Comparison of ENCODE assay signal across 1 cellular context in the genomic region with DNA sequence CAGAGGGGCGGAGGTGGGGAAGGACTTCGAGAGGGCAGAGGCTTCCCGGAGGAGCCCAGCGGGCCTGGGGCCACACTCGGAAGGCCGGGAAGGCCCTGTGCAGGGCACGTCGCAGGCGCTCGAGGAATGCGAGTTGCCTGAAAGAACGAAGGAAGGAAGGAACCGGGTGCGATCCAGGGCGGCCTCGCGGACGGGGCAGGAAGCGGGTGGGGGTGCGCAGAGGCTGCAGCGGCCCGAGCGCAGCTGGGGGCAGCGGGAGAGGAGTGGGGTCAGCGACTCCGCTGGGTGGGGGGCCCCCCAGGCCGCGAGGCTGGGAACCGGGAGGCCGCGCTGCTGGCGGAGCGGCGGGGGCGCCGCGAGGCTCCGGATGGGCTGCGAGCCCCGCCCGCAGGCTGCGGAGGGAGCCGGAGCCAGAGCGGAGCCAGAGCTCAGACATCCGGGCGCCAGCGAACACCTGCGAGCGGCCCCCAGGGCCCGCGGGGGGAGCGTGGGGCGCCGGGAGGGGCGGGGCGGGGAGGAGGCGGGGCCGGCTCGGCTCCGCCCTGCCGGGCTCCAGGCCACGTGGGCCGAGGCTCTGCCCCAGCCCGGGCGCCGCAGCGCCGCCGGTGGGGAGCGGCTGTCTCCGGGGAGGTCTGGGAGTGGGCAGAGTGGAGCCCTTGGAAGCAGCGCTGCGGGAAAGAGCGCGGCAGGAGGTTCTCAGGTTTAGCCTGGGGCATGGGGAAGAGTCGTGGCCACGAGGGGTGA.
TF ChIP-seq lines count a peak whose summit lies in the region.

No MANE protein-coding gene starts in this region.

TF ChIP-seq in HepG2, 621 proteins besides CTCF, POLR2A, EP300 and RAD21 (continued from another document and continues in another):
- TF ChIP-seq ZNF546 (CRISPR knock-in tag; conservative IDR thresholded peaks at IDR 0.05), result 0 out of 2 replicates have a peak, but pooled peaks have one; percentile 29
- TF ChIP-seq, protein P1, sequence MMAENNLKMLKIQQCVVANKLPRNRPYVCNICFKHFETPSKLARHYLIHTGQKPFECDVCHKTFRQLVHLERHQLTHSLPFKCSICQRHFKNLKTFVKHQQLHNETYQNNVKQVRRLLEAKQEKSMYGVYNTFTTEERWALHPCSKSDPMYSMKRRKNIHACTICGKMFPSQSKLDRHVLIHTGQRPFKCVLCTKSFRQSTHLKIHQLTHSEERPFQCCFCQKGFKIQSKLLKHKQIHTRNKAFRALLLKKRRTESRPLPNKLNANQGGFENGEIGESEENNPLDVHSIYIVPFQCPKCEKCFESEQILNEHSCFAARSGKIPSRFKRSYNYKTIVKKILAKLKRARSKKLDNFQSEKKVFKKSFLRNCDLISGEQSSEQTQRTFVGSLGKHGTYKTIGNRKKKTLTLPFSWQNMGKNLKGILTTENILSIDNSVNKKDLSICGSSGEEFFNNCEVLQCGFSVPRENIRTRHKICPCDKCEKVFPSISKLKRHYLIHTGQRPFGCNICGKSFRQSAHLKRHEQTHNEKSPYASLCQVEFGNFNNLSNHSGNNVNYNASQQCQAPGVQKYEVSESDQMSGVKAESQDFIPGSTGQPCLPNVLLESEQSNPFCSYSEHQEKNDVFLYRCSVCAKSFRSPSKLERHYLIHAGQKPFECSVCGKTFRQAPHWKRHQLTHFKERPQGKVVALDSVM (CRISPR knock-in tag; IDR thresholded peaks at IDR 0.05), result 0 out of 2 replicates have a peak, but pooled peaks have one; percentile 12
- no peak for TF ChIP-seq HDAC6 (IDR thresholded peaks at IDR 0.05; ENCODE audit: low read depth, low read length)
- TF ChIP-seq ZSCAN20 (CRISPR knock-in tag; IDR thresholded peaks at IDR 0.05; ENCODE audit: borderline replicate concordance), result no peak; the same call in 1 of the 2 replicates
- no peak for TF ChIP-seq TBP (CRISPR knock-in tag; IDR thresholded peaks at IDR 0.05)
- TF ChIP-seq TGIF2 (CRISPR knock-in tag; IDR thresholded peaks at IDR 0.05), result no peak; the same call in 1 of the 2 replicates
- TF ChIP-seq GTF3A (CRISPR knock-in tag; conservative IDR thresholded peaks at IDR 0.05), result 0 out of 2 replicates have a peak, but pooled peaks have one; percentile 3
- TF ChIP-seq CBX5 (CRISPR knock-in tag; IDR thresholded peaks at IDR 0.05; ENCODE audit: borderline replicate concordance), result no peak
- TF ChIP-seq TCF7L2 (IDR thresholded peaks at IDR 0.05; ENCODE audit: low read depth, low read length), result no peak
- TF ChIP-seq POGZ (CRISPR knock-in tag; IDR thresholded peaks at IDR 0.05), result no peak
- TF ChIP-seq NFE2L1 (CRISPR knock-in tag; IDR thresholded peaks at IDR 0.05; ENCODE audit: borderline replicate concordance), result no peak
- TF ChIP-seq NRL (CRISPR knock-in tag; IDR thresholded peaks at IDR 0.05; ENCODE audit: borderline replicate concordance), result 0 out of 2 replicates have a peak, but pooled peaks have one; percentile 52
- no peak for TF ChIP-seq DR1 (CRISPR knock-in tag; IDR thresholded peaks at IDR 0.05)
- TF ChIP-seq, protein P2, sequence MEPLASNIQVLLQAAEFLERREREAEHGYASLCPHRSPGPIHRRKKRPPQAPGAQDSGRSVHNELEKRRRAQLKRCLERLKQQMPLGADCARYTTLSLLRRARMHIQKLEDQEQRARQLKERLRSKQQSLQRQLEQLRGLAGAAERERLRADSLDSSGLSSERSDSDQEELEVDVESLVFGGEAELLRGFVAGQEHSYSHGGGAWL (CRISPR knock-in tag; IDR thresholded peaks at IDR 0.05), result no peak
- TF ChIP-seq, protein P3, sequence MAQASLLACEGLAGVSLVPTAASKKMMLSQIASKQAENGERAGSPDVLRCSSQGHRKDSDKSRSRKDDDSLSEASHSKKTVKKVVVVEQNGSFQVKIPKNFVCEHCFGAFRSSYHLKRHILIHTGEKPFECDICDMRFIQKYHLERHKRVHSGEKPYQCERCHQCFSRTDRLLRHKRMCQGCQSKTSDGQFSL (CRISPR knock-in tag; IDR thresholded peaks at IDR 0.05), result no peak; the same call in 1 of the 2 replicates
- TF ChIP-seq, protein P4, sequence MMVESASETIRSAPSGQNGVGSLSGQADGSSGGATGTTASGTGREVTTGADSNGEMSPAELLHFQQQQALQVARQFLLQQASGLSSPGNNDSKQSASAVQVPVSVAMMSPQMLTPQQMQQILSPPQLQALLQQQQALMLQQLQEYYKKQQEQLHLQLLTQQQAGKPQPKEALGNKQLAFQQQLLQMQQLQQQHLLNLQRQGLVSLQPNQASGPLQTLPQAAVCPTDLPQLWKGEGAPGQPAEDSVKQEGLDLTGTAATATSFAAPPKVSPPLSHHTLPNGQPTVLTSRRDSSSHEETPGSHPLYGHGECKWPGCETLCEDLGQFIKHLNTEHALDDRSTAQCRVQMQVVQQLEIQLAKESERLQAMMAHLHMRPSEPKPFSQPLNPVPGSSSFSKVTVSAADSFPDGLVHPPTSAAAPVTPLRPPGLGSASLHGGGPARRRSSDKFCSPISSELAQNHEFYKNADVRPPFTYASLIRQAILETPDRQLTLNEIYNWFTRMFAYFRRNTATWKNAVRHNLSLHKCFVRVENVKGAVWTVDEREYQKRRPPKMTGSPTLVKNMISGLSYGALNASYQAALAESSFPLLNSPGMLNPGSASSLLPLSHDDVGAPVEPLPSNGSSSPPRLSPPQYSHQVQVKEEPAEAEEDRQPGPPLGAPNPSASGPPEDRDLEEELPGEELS (CRISPR knock-in tag; IDR thresholded peaks at IDR 0.05), result no peak; the same call in 1 of the 2 replicates
- no peak for TF ChIP-seq ZNF556 (CRISPR knock-in tag; IDR thresholded peaks at IDR 0.05; ENCODE audit: borderline replicate concordance)
- TF ChIP-seq ELF1 (CRISPR knock-in tag; IDR thresholded peaks at IDR 0.05), result no peak
- TF ChIP-seq ZNF720 (CRISPR knock-in tag; IDR thresholded peaks at IDR 0.05), result no peak
- TF ChIP-seq FIP1L1 (IDR thresholded peaks at IDR 0.05; ENCODE audit: borderline replicate concordance, insufficient read depth, low read depth, low read length), result no peak
- TF ChIP-seq, protein P5, sequence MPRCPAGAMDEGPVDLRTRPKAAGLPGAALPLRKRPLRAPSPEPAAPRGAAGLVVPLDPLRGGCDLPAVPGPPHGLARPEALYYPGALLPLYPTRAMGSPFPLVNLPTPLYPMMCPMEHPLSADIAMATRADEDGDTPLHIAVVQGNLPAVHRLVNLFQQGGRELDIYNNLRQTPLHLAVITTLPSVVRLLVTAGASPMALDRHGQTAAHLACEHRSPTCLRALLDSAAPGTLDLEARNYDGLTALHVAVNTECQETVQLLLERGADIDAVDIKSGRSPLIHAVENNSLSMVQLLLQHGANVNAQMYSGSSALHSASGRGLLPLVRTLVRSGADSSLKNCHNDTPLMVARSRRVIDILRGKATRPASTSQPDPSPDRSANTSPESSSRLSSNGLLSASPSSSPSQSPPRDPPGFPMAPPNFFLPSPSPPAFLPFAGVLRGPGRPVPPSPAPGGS (CRISPR knock-in tag; IDR thresholded peaks at IDR 0.05), result peak; percentile 58; the same call in 1 of the 2 replicates
- TF ChIP-seq ZNF781 (CRISPR knock-in tag; IDR thresholded peaks at IDR 0.05; ENCODE audit: borderline replicate concordance, not compliant biosample characterization), result no peak
- TF ChIP-seq EED (CRISPR knock-in tag; IDR thresholded peaks at IDR 0.05), result no peak
- TF ChIP-seq ZMYM4 (CRISPR knock-in tag; IDR thresholded peaks at IDR 0.05), result peak; percentile 50; the same call in 1 of the 2 replicates
- TF ChIP-seq ZNF335 (CRISPR knock-in tag; IDR thresholded peaks at IDR 0.05), result no peak
- TF ChIP-seq ARID2 (CRISPR knock-in tag; IDR thresholded peaks at IDR 0.05; ENCODE audit: borderline replicate concordance), result no peak
- TF ChIP-seq, protein P6, sequence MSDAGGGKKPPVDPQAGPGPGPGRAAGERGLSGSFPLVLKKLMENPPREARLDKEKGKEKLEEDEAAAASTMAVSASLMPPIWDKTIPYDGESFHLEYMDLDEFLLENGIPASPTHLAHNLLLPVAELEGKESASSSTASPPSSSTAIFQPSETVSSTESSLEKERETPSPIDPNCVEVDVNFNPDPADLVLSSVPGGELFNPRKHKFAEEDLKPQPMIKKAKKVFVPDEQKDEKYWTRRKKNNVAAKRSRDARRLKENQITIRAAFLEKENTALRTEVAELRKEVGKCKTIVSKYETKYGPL (CRISPR knock-in tag; IDR thresholded peaks at IDR 0.05), result no peak
- TF ChIP-seq, protein P7, sequence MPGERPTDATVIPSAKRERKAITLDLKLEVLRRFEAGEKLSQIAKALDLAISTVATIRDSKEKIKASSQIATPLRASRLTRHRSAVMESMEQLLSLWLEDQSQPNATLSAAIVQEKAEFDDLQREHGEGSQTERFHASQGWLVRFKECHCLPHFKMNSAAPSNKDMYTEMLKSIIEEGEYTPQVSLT (CRISPR knock-in tag; IDR thresholded peaks at IDR 0.05; ENCODE audit: borderline replicate concordance, low read depth), result no peak
- no peak for TF ChIP-seq ZNF451 (CRISPR knock-in tag; IDR thresholded peaks at IDR 0.05)
- TF ChIP-seq, protein P8, sequence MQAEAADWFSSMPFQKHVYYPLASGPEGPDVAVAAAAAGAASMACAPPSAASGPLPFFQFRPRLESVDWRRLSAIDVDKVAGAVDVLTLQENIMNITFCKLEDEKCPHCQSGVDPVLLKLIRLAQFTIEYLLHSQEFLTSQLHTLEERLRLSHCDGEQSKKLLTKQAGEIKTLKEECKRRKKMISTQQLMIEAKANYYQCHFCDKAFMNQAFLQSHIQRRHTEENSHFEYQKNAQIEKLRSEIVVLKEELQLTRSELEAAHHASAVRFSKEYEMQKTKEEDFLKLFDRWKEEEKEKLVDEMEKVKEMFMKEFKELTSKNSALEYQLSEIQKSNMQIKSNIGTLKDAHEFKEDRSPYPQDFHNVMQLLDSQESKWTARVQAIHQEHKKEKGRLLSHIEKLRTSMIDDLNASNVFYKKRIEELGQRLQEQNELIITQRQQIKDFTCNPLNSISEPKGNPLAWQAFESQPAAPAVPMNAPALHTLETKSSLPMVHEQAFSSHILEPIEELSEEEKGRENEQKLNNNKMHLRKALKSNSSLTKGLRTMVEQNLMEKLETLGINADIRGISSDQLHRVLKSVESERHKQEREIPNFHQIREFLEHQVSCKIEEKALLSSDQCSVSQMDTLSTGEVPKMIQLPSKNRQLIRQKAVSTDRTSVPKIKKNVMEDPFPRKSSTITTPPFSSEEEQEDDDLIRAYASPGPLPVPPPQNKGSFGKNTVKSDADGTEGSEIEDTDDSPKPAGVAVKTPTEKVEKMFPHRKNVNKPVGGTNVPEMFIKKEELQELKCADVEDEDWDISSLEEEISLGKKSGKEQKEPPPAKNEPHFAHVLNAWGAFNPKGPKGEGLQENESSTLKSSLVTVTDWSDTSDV (CRISPR knock-in tag; IDR thresholded peaks at IDR 0.05), result no peak
- TF ChIP-seq ARNT2 (CRISPR knock-in tag; IDR thresholded peaks at IDR 0.05; ENCODE audit: low read depth), result no peak; the same call in none of the 2 replicates
- 0 out of 2 replicates have a peak, but pooled peaks have one; percentile 36 for TF ChIP-seq ZSCAN9 (CRISPR knock-in tag; IDR thresholded peaks at IDR 0.05; ENCODE audit: borderline replicate concordance)
- TF ChIP-seq, protein P9, sequence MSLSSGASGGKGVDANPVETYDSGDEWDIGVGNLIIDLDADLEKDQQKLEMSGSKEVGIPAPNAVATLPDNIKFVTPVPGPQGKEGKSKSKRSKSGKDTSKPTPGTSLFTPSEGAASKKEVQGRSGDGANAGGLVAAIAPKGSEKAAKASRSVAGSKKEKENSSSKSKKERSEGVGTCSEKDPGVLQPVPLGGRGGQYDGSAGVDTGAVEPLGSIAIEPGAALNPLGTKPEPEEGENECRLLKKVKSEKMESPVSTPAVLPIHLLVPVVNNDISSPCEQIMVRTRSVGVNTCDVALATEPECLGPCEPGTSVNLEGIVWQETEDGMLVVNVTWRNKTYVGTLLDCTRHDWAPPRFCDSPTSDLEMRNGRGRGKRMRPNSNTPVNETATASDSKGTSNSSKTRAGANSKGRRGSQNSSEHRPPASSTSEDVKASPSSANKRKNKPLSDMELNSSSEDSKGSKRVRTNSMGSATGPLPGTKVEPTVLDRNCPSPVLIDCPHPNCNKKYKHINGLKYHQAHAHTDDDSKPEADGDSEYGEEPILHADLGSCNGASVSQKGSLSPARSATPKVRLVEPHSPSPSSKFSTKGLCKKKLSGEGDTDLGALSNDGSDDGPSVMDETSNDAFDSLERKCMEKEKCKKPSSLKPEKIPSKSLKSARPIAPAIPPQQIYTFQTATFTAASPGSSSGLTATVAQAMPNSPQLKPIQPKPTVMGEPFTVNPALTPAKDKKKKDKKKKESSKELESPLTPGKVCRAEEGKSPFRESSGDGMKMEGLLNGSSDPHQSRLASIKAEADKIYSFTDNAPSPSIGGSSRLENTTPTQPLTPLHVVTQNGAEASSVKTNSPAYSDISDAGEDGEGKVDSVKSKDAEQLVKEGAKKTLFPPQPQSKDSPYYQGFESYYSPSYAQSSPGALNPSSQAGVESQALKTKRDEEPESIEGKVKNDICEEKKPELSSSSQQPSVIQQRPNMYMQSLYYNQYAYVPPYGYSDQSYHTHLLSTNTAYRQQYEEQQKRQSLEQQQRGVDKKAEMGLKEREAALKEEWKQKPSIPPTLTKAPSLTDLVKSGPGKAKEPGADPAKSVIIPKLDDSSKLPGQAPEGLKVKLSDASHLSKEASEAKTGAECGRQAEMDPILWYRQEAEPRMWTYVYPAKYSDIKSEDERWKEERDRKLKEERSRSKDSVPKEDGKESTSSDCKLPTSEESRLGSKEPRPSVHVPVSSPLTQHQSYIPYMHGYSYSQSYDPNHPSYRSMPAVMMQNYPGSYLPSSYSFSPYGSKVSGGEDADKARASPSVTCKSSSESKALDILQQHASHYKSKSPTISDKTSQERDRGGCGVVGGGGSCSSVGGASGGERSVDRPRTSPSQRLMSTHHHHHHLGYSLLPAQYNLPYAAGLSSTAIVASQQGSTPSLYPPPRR (CRISPR knock-in tag; IDR thresholded peaks at IDR 0.05; ENCODE audit: borderline replicate concordance), result no peak
- no peak for TF ChIP-seq ZNF660 (CRISPR knock-in tag; IDR thresholded peaks at IDR 0.05; ENCODE audit: borderline replicate concordance, low read depth)
- TF ChIP-seq SSRP1 (CRISPR knock-in tag; IDR thresholded peaks at IDR 0.05), result no peak
- TF ChIP-seq ZNF577 (CRISPR knock-in tag; IDR thresholded peaks at IDR 0.05; ENCODE audit: borderline replicate concordance, low read depth), result no peak
- peak; percentile 37 for TF ChIP-seq SRSF1 (optimal IDR thresholded peaks at IDR 0.05; ENCODE audit: low read depth, low read length)
- no peak for TF ChIP-seq ZNF773 (CRISPR knock-in tag; IDR thresholded peaks at IDR 0.05; ENCODE audit: borderline replicate concordance)
- no peak for TF ChIP-seq ATAD3A (CRISPR knock-in tag; IDR thresholded peaks at IDR 0.05)
- TF ChIP-seq, protein P10, sequence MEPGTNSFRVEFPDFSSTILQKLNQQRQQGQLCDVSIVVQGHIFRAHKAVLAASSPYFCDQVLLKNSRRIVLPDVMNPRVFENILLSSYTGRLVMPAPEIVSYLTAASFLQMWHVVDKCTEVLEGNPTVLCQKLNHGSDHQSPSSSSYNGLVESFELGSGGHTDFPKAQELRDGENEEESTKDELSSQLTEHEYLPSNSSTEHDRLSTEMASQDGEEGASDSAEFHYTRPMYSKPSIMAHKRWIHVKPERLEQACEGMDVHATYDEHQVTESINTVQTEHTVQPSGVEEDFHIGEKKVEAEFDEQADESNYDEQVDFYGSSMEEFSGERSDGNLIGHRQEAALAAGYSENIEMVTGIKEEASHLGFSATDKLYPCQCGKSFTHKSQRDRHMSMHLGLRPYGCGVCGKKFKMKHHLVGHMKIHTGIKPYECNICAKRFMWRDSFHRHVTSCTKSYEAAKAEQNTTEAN (CRISPR knock-in tag; conservative IDR thresholded peaks at IDR 0.05), result no peak
- no peak for TF ChIP-seq ZNF776 (CRISPR knock-in tag; IDR thresholded peaks at IDR 0.05)
- TF ChIP-seq IRF2 (CRISPR knock-in tag; IDR thresholded peaks at IDR 0.05), result peak; percentile 43; the same call in 1 of the 2 replicates
- TF ChIP-seq GABPA (IDR thresholded peaks at IDR 0.05; ENCODE audit: low read depth, low read length), result no peak
- TF ChIP-seq GABPA (CRISPR knock-in tag; IDR thresholded peaks at IDR 0.05; ENCODE audit: low read depth), result no peak
- TF ChIP-seq ETV6 (CRISPR knock-in tag; conservative IDR thresholded peaks at IDR 0.05), result no peak
- no peak for TF ChIP-seq MTA1 (CRISPR knock-in tag; IDR thresholded peaks at IDR 0.05; ENCODE audit: borderline replicate concordance)
- TF ChIP-seq HNRNPH1 (optimal IDR thresholded peaks at IDR 0.05; ENCODE audit: low read depth, low read length), result no peak
